In the genomic region with DNA sequence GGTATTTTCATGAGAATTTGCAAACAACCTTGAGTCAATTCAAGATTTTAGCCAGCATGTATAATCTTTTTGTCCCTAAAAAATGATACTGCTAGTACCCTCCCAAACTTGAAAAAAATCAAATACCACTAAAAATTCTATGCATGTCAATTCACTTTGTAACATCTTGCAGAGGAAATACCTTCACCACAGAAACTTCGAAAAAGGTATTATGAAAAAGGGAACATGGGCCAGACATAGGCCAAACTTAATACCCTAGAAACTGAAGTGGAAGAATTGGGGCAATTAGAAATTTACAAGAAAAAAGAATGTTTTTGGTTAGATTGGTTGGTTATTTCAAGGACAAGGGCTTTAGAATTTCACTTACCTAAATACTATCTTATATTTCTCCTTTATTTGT, we compare ENCODE assay signal across 10 cellular contexts. TPM values are rescaled to one million over a fixed set of nuclear protein-coding genes. Genes with fewer than 3 reads are reported as not detected.
"Had no signal": no experiment of that assay in that cellular context is flagged by ENCODE, and none has a peak within 500 bp of the region (broad histone marks: within the 10 kb centered on the region; RNA-seq: fewer than 3 reads in every experiment).

No MANE protein-coding gene starts in this region.

- H3K27ac ChIP-seq: KMS-11 had no signal

- H3K9ac ChIP-seq: KMS-11 had no signal

- DNase-seq: H9, HCEC 1CT, IMR-90, Karpas-422 had no signal

- FAIRE-seq: H1, H54, HTR-8/SVneo, K562 had no signal

- H3K4me3 Mint-ChIP-seq: GM23338, H9 had no signal

- H3K27ac Mint-ChIP-seq: GM23338, H9 had no signal

- ATAC-seq: GM23338, K562 had no signal

- H3K9me3 Mint-ChIP-seq: GM23338 had no signal

- H3K4me3 ChIP-seq: GM23338, K562 had no signal

- H3K4me2 ChIP-seq: GM23338, KMS-11 had no signal

RNA-seq across cellular contexts. Expression of a gene that starts 48.5 kb away (rescaled TPM):
- polyA plus RNA-seq: GM23338, IMR-90, K562 had no signal
